In the genomic region with DNA sequence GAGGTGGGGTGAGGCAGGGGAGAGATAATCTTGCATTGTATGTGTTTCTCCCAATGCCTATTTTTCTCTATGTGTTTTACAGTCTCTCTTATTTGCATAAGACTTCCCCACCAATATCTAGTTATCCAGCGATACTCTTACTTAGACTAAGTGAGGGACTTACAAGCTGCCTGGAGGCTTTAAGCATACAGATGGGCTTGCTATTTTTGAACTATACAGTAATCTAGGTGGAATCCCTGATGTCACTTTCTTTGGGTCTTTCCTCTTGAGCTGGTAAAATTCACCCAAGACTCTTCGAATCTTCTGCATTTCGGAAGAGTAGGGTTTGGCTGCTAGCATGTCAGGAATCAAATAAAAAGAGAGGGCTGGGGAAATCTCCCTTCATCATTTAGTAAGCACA, we compare ENCODE assay signal across 26 cellular contexts.
"Had no signal": no experiment of that assay in that cellular context is flagged by ENCODE, and none has a peak within 500 bp of the region (broad histone marks: within the 10 kb centered on the region; RNA-seq: fewer than 3 reads in every experiment).

No MANE protein-coding gene starts in this region.

- H3K9me2 ChIP-seq: SK-N-SH had no signal

- H3K9ac ChIP-seq: SK-N-SH had no signal

- H3K4me1 Mint-ChIP-seq: activated naive CD8-positive, alpha-beta T cell treated with anti-CD3 and anti-CD28 coated beads, Interleukin-2, amount 10 ng/mL, durations not matched to agents 7 days and 5 days had no signal

- H3K4me3 Mint-ChIP-seq: activated CD8-positive, alpha-beta T cell treated with anti-CD3 and anti-CD28 coated beads, Interleukin-2, amount 10 ng/mL, durations not matched to agents 7 days and 5 days; activated naive CD8-positive, alpha-beta T cell treated with anti-CD3 and anti-CD28 coated beads, Interleukin-2, amount 10 ng/mL, durations not matched to agents 7 days and 5 days; T-helper 2 cell treated with Interferon-gamma antibody and Interleukin-4, amounts not matched to agents 5 μg/mL and 100 μg/mL, for 36 hours had no signal

- H3K27me3 ChIP-seq: adrenal gland, breast epithelium, SJCRH30 had no signal

- H3K27ac Mint-ChIP-seq: activated CD8-positive, alpha-beta T cell treated with anti-CD3 and anti-CD28 coated beads, Interleukin-2, amount 10 ng/mL, durations not matched to agents 7 days and 5 days; activated naive CD8-positive, alpha-beta T cell treated with anti-CD3 and anti-CD28 coated beads, Interleukin-2, amount 10 ng/mL, durations not matched to agents 7 days and 5 days; T-helper 2 cell treated with Interferon-gamma antibody and Interleukin-4, amounts not matched to agents 5 μg/mL and 100 μg/mL, for 36 hours had no signal

- ATAC-seq: activated CD4-positive, CD25-positive, alpha-beta regulatory T cell treated with anti-CD3 and anti-CD28 coated beads, Interleukin-2, amount 50 U/mL, for 24 hours; activated CD8-positive, alpha-beta T cell treated with anti-CD3 and anti-CD28 coated beads, Interleukin-2, amount 10 ng/mL, durations not matched to agents 7 days and 5 days; Panc1; Right ventricle myocardium inferior had no signal

- H3K4me2 ChIP-seq: SK-N-SH had no signal

- H3K4me3 ChIP-seq: adrenal gland, breast epithelium, SJCRH30 had no signal

- DNase-seq: activated CD4-positive, alpha-beta T cell treated with anti-CD3 and anti-CD28 coated beads for 48 hours; activated CD4-positive, alpha-beta T cell treated with anti-CD3 and anti-CD28 coated beads, Interleukin-2, amount 50 U/mL, for 4 hours; activated CD8-positive, alpha-beta memory T cell treated with anti-CD3 and anti-CD28 coated beads, Interleukin-2, amount 50 U/mL, for 48 hours; activated CD8-positive, alpha-beta T cell treated with anti-CD3 and anti-CD28 coated beads, Interleukin-2, amount 10 ng/mL, durations not matched to agents 7 days and 5 days; activated naive CD4-positive, alpha-beta T cell treated with anti-CD3 and anti-CD28 coated beads, Interleukin-2, amount 50 U/mL, for 16 hours; activated naive CD8-positive, alpha-beta T cell treated with anti-CD3 and anti-CD28 coated beads, Interleukin-2, amount 10 ng/mL, durations not matched to agents 7 days and 5 days; activated T-cell treated with anti-CD3 and anti-CD28 coated beads, Interleukin-2, amount 50 U/mL, for 1 hour; adrenal gland; anterior cingulate cortex; caudate nucleus; NCI-H1048; NCI-H146; NCI-H187 treated with DMSO at 0.1 percent for 48 hours; NCI-H2081 treated with DMSO at 0.1 percent for 48 hours; NCI-H446; NCI-H524 treated with DMSO at 0.1 percent for 48 hours; NCI-H748 treated with DMSO at 0.1 percent for 48 hours; RPMI8226; SJCRH30; SK-N-SH; T-helper 1 cell had no signal

- H3K27ac ChIP-seq: adrenal gland, breast epithelium, SJCRH30 had no signal

- H3K9me3 ChIP-seq: adrenal gland, breast epithelium, SJCRH30, SK-N-SH had no signal

- H3K4me1 ChIP-seq: adrenal gland, breast epithelium, SJCRH30 had no signal

- H3K9me3 Mint-ChIP-seq: activated naive CD8-positive, alpha-beta T cell treated with anti-CD3 and anti-CD28 coated beads, Interleukin-2, amount 10 ng/mL, durations not matched to agents 7 days and 5 days; T-helper 2 cell treated with Interferon-gamma antibody and Interleukin-4, amounts not matched to agents 5 μg/mL and 100 μg/mL, for 36 hours had no signal
